ENCODE assay signal across 1 cellular context in the genomic region with DNA sequence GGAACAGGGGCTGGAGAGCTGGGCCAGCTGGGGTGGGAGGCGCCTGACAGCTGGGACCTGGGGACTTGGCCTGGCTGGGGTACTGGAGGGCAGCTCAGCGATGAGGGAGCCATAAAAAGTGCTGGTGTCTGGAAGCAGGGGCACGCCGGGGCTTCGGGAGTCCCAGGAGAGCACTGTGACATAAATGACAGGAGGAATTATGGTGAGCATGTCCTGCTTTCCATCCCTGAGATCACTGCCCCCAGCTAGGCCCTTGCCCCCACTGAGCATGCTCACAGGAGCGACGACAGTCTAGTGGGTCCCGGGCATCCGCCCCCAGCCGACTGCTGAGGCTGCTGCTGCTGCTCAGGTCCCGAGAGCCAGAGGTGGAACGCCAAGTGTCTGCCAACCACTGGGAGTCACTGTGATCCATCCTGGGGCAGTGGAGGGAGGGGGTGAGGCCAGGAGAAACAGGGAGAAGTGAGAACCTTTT.
TF ChIP-seq lines count a peak whose summit lies in the region.

No MANE protein-coding gene starts in this region.

TF ChIP-seq in HepG2, 621 proteins besides CTCF, POLR2A, EP300 and RAD21:
- TF ChIP-seq, protein P1, sequence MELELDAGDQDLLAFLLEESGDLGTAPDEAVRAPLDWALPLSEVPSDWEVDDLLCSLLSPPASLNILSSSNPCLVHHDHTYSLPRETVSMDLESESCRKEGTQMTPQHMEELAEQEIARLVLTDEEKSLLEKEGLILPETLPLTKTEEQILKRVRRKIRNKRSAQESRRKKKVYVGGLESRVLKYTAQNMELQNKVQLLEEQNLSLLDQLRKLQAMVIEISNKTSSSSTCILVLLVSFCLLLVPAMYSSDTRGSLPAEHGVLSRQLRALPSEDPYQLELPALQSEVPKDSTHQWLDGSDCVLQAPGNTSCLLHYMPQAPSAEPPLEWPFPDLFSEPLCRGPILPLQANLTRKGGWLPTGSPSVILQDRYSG (CRISPR knock-in tag; IDR thresholded peaks at IDR 0.05) = no peak
- TF ChIP-seq, protein P2, sequence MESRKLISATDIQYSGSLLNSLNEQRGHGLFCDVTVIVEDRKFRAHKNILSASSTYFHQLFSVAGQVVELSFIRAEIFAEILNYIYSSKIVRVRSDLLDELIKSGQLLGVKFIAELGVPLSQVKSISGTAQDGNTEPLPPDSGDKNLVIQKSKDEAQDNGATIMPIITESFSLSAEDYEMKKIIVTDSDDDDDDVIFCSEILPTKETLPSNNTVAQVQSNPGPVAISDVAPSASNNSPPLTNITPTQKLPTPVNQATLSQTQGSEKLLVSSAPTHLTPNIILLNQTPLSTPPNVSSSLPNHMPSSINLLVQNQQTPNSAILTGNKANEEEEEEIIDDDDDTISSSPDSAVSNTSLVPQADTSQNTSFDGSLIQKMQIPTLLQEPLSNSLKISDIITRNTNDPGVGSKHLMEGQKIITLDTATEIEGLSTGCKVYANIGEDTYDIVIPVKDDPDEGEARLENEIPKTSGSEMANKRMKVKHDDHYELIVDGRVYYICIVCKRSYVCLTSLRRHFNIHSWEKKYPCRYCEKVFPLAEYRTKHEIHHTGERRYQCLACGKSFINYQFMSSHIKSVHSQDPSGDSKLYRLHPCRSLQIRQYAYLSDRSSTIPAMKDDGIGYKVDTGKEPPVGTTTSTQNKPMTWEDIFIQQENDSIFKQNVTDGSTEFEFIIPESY (CRISPR knock-in tag; IDR thresholded peaks at IDR 0.05) = peak; percentile 77; the same call in 1 of the 2 replicates
